14 cellular contexts compared by ENCODE assay signal in genomic region chrX:42955349-42955748, GRCh38.
DNase-seq lines count a peak whose midpoint lies in the region; ATAC-seq, FAIRE-seq and TF ChIP-seq lines count a peak whose summit lies in the region.
"Had no signal": no experiment of that assay in that cellular context is flagged by ENCODE, and none has a peak within 500 bp of the region (broad histone marks: within the 10 kb centered on the region; RNA-seq: fewer than 3 reads in every experiment).

No MANE protein-coding gene starts in this region.

- FAIRE-seq in kidney (lab: Jason Lieb, UNC), result no peak

- DNase-seq in germinal center (ENCODE audit: low spot score) (peak; percentile 14), NCI-H69 (lab: John Stamatoyannopoulos, UW) (no peak), Right ventricle myocardium superior (no peak), SW 1271 (lab: John Stamatoyannopoulos, UW) (no peak), kidney (no peak)
- DNase-seq: foreskin fibroblast; mesendoderm; NCI-H524 treated with DMSO at 0.1 percent for 48 hours; stimulated activated CD4-positive, alpha-beta T cell treated with anti-CD3 and anti-CD28 coated beads, Interleukin-12 subunit alpha, Interleukin-12 subunit beta, amount 100 ng/mL, for 4 hours; substantia nigra had no signal

- H3K27ac ChIP-seq in kidney (ENCODE audit: low read depth in 2 of 2, low read length in 2 of 2), result no peak overlapping the region
- H3K27ac ChIP-seq: VCaP had no signal

- TF ChIP-seq CTCF in kidney (IDR thresholded peaks at IDR 0.05; ENCODE audit: borderline replicate concordance, extremely low read depth, insufficient read depth), result no peak

- no peaks in the 10 kb centered on the region for H3K36me3 ChIP-seq in kidney (ENCODE audit: control insufficient read depth in 1 of 2, insufficient read depth in 2 of 2, low read length in 2 of 2)

- H3K4me1 ChIP-seq in kidney (ENCODE audit: control insufficient read depth in 1 of 2, insufficient read depth in 1 of 2, low read depth in 1 of 2, low read length in 2 of 2), result no peaks in the 10 kb centered on the region

- no peaks in the 10 kb centered on the region for H3K9me3 ChIP-seq in kidney (ENCODE audit: control insufficient read depth in 1 of 2, low read length in 2 of 2)

- ATAC-seq in GM18907 (IDR thresholded peaks at IDR 0.05; ENCODE audit: unreplicated experiment) (peak; percentile 73), HG02588 (IDR thresholded peaks at IDR 0.05; ENCODE audit: unreplicated experiment) (peak; percentile 82), HG03521 (IDR thresholded peaks at IDR 0.05; ENCODE audit: unreplicated experiment) (peak; percentile 73), Right ventricle myocardium superior (ENCODE audit: poor library complexity) (no peak)

- intact Hi-C loops in Right ventricle myocardium superior (cut with DNase I) (no loop called here), kidney (cut with DNase I) (no loop called here)

- no peak overlapping the region for H3K4me3 ChIP-seq in kidney (ENCODE audit: low read length in 2 of 2)

- no peak overlapping the region for H3K9ac ChIP-seq in kidney (ENCODE audit: low read length in 2 of 2)
